8 cellular contexts compared by ENCODE assay signal in genomic region chr19:35155441-35155840, GRCh38. TPM values are rescaled to one million over a fixed set of nuclear protein-coding genes. Genes with fewer than 3 reads are reported as not detected.
A peak's percentile ranks its signal among the peaks of the same experiment; 100 is the strongest.
DNase-seq lines count a peak whose midpoint lies in the region; ATAC-seq, FAIRE-seq and TF ChIP-seq lines count a peak whose summit lies in the region.

No MANE protein-coding gene starts in this region.

- peaks cover 8% of the 10 kb centered on the region for H3K27me3 Mint-ChIP-seq in T-helper 2 cell treated with Interferon-gamma antibody and Interleukin-4, amounts not matched to agents 5 μg/mL and 100 μg/mL, for 36 hours (ENCODE audit: low read depth)
- H3K27me3 Mint-ChIP-seq in progenitor cell of endocrine pancreas = peaks cover 85% of the 10 kb centered on the region

- H3K4me3 Mint-ChIP-seq in T-helper 2 cell treated with Interferon-gamma antibody and Interleukin-4, amounts not matched to agents 5 μg/mL and 100 μg/mL, for 36 hours = peak overlapping the region; percentile 100
- peak overlapping the region; percentile 65 for H3K4me3 Mint-ChIP-seq in progenitor cell of endocrine pancreas (ENCODE audit: low read depth)

- H3K4me1 Mint-ChIP-seq in T-helper 2 cell treated with Interferon-gamma antibody and Interleukin-4, amounts not matched to agents 5 μg/mL and 100 μg/mL, for 36 hours (ENCODE audit: low read depth) = peaks cover 38% of the 10 kb centered on the region
- peaks cover 15% of the 10 kb centered on the region for H3K4me1 Mint-ChIP-seq in progenitor cell of endocrine pancreas (ENCODE audit: low read depth)

- no peak for DNase-seq in GM19239 (ENCODE audit: insufficient read length, low spot score)
- peak; percentile 33 for DNase-seq in T-helper 2 cell treated with Interferon-gamma antibody and Interleukin-4, amounts not matched to agents 5 μg/mL and 100 μg/mL, for 36 hours (ENCODE audit: low spot score)
- DNase-seq in epithelial cell of esophagus (ENCODE audit: low read depth) = no peak
- no peak for DNase-seq in progenitor cell of endocrine pancreas (ENCODE audit: low spot score, unreplicated experiment)
- no peak for DNase-seq in NCI-H774 (lab: John Stamatoyannopoulos, UW)
- DNase-seq in NCI-H524 (lab: John Stamatoyannopoulos, UW) = no peak
- DNase-seq in SIG-M5 (lab: John Stamatoyannopoulos, UW) = no peak

- peak; percentile 28 for FAIRE-seq in GM19239 (lab: Jason Lieb, UNC)

- peak overlapping the region; percentile 97 for H3K27ac Mint-ChIP-seq in T-helper 2 cell treated with Interferon-gamma antibody and Interleukin-4, amounts not matched to agents 5 μg/mL and 100 μg/mL, for 36 hours
- no peak overlapping the region for H3K27ac Mint-ChIP-seq in progenitor cell of endocrine pancreas

- ATAC-seq in HG03442 (IDR thresholded peaks at IDR 0.05; ENCODE audit: unreplicated experiment) = no peak

- TF ChIP-seq CTCF in epithelial cell of esophagus (IDR thresholded peaks at IDR 0.05; ENCODE audit: insufficient read depth, low read depth, low read length, missing control alignments) (no peak), progenitor cell of endocrine pancreas (IDR thresholded peaks at IDR 0.05; ENCODE audit: unreplicated experiment) (no peak)

- H3K4me3 ChIP-seq in epithelial cell of esophagus (ENCODE audit: low read length) = peak overlapping the region; percentile 78

- peaks cover 57% of the 10 kb centered on the region for H3K36me3 Mint-ChIP-seq in T-helper 2 cell treated with Interferon-gamma antibody and Interleukin-4, amounts not matched to agents 5 μg/mL and 100 μg/mL, for 36 hours (ENCODE audit: low read depth)
- H3K36me3 Mint-ChIP-seq in progenitor cell of endocrine pancreas (ENCODE audit: insufficient read depth) = no peaks in the 10 kb centered on the region

- H3K9me3 Mint-ChIP-seq in T-helper 2 cell treated with Interferon-gamma antibody and Interleukin-4, amounts not matched to agents 5 μg/mL and 100 μg/mL, for 36 hours = no peaks in the 10 kb centered on the region
- H3K9me3 Mint-ChIP-seq in progenitor cell of endocrine pancreas (ENCODE audit: low read depth) = no peaks in the 10 kb centered on the region

RNA-seq across cellular contexts. Expression of gene FXYD5, which starts 0.9 kb away (rescaled TPM):
- 0.62 and 1.2 TPM in 2 replicates for total RNA-seq in progenitor cell of endocrine pancreas

RNA-seq across cellular contexts. Expression of gene FXYD7, which starts 12.4 kb away (rescaled TPM):
- not detected in 2 replicates for total RNA-seq in progenitor cell of endocrine pancreas

RNA-seq across cellular contexts. Expression of gene FXYD1, which starts 16.8 kb away (rescaled TPM):
- not detected in 2 replicates for total RNA-seq in progenitor cell of endocrine pancreas

RNA-seq across cellular contexts. Expression of gene LGI4, which starts 20.6 kb away (rescaled TPM):
- 0.20 TPM in 1 of 2 replicates, not detected in the other for total RNA-seq in progenitor cell of endocrine pancreas

RNA-seq across cellular contexts. Expression of gene FXYD3, which starts 39.8 kb away (rescaled TPM):
- total RNA-seq in progenitor cell of endocrine pancreas = 14.2 and 17.3 TPM in 2 replicates
